In the genomic region with DNA sequence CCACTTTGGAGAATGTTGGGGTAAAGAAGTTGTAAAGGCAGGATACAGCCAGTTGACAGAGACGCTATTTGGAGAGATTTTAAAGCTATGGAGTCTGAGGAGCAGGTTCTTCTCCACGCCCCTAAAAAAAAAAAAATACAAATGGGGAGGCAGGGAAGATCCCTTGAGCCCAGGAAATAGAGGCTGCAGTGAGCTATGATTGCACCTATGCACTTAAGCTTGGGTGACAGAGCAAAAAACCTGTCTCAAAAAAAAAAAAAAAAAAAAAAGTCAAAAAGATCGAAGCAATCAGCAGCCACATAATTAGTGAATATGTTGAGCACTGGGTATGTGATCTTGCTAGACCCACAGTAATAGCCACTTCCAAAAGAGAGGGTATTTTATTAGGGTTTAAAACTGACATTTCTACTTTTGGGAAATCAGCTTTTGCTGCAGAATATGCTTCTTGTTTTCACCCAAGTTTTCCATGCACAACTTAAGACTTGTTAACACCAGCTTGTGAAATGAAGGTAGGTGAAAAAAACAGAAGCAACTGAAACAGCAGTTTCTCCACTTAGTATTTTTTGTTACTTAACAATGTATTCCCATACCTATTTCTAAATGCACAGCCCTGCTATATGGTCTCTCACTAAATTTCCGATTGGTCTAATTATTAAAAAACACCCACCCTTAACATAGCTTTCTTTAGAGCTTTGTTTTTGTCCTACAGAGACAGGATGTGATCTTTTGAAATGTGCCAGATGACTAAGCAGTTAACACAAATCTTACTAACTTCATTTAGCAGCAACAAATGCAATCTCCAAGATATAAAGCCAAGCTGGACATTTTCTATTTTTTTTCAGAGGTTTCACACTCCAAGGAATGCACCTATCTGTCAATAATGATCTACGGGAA, we compare ENCODE assay signal across 1 cellular context.
TF ChIP-seq lines count a peak whose summit lies in the region.

No MANE protein-coding gene starts in this region.

TF ChIP-seq in K562, 482 proteins besides CTCF, POLR2A, EP300 and RAD21 (continued from another document and continues in another):
- TF ChIP-seq, protein P1, sequence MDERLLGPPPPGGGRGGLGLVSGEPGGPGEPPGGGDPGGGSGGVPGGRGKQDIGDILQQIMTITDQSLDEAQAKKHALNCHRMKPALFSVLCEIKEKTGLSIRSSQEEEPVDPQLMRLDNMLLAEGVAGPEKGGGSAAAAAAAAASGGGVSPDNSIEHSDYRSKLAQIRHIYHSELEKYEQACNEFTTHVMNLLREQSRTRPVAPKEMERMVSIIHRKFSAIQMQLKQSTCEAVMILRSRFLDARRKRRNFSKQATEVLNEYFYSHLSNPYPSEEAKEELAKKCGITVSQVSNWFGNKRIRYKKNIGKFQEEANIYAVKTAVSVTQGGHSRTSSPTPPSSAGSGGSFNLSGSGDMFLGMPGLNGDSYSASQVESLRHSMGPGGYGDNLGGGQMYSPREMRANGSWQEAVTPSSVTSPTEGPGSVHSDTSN (CRISPR knock-in tag; IDR thresholded peaks at IDR 0.05; ENCODE audit: low read depth) = no peak
- TF ChIP-seq, protein P1 (tag; conservative IDR thresholded peaks at IDR 0.05; ENCODE audit: low read depth) = peak; percentile 47
- peak; percentile 56 for TF ChIP-seq NFE2L1 (tag; IDR thresholded peaks at IDR 0.05; ENCODE audit: borderline replicate concordance, low read depth)
- TF ChIP-seq SMARCA4 (IDR thresholded peaks at IDR 0.05) = peak; percentile 20; the same call in 1 of the 2 replicates
- TF ChIP-seq HCFC1 (IDR thresholded peaks at IDR 0.05; ENCODE audit: low read depth, low read length) = no peak
- TF ChIP-seq SRF (CRISPR knock-in tag; IDR thresholded peaks at IDR 0.05) = no peak
- TF ChIP-seq, protein P2, sequence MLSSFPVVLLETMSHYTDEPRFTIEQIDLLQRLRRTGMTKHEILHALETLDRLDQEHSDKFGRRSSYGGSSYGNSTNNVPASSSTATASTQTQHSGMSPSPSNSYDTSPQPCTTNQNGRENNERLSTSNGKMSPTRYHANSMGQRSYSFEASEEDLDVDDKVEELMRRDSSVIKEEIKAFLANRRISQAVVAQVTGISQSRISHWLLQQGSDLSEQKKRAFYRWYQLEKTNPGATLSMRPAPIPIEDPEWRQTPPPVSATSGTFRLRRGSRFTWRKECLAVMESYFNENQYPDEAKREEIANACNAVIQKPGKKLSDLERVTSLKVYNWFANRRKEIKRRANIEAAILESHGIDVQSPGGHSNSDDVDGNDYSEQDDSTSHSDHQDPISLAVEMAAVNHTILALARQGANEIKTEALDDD (IDR thresholded peaks at IDR 0.05) = 0 out of 2 replicates have a peak, but pooled peaks have one; percentile 17
- TF ChIP-seq, protein P3, sequence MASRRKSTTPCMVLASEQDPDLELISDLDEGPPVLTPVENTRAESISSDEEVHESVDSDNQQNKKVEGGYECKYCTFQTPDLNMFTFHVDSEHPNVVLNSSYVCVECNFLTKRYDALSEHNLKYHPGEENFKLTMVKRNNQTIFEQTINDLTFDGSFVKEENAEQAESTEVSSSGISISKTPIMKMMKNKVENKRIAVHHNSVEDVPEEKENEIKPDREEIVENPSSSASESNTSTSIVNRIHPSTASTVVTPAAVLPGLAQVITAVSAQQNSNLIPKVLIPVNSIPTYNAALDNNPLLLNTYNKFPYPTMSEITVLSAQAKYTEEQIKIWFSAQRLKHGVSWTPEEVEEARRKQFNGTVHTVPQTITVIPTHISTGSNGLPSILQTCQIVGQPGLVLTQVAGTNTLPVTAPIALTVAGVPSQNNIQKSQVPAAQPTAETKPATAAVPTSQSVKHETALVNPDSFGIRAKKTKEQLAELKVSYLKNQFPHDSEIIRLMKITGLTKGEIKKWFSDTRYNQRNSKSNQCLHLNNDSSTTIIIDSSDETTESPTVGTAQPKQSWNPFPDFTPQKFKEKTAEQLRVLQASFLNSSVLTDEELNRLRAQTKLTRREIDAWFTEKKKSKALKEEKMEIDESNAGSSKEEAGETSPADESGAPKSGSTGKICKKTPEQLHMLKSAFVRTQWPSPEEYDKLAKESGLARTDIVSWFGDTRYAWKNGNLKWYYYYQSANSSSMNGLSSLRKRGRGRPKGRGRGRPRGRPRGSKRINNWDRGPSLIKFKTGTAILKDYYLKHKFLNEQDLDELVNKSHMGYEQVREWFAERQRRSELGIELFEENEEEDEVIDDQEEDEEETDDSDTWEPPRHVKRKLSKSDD (conservative IDR thresholded peaks at IDR 0.05; ENCODE audit: low read length) = no peak
- TF ChIP-seq, protein P4, sequence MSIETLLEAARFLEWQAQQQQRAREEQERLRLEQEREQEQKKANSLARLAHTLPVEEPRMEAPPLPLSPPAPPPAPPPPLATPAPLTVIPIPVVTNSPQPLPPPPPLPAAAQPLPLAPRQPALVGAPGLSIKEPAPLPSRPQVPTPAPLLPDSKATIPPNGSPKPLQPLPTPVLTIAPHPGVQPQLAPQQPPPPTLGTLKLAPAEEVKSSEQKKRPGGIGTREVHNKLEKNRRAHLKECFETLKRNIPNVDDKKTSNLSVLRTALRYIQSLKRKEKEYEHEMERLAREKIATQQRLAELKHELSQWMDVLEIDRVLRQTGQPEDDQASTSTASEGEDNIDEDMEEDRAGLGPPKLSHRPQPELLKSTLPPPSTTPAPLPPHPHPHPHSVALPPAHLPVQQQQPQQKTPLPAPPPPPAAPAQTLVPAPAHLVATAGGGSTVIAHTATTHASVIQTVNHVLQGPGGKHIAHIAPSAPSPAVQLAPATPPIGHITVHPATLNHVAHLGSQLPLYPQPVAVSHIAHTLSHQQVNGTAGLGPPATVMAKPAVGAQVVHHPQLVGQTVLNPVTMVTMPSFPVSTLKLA (conservative IDR thresholded peaks at IDR 0.05) = 0 out of 4 replicates have a peak, but pooled peaks of 1 of the 2 experiments have one; percentile 11
- no peak for TF ChIP-seq ZNF184 (CRISPR knock-in tag; IDR thresholded peaks at IDR 0.05)
- peak; percentile 26; the same call in 1 of the 2 replicates for TF ChIP-seq NCOR1 (IDR thresholded peaks at IDR 0.05)
- peak; percentile 86 for TF ChIP-seq C11orf30 (IDR thresholded peaks at IDR 0.05; ENCODE audit: low read depth)
- TF ChIP-seq ARID2 (IDR thresholded peaks at IDR 0.05) = 0 out of 2 replicates have a peak, but pooled peaks have one; percentile 0
- peak; percentile 14; the same call in 1 of the 2 replicates for TF ChIP-seq CBFA2T3 (IDR thresholded peaks at IDR 0.05)
- peak; percentile 22 for TF ChIP-seq BRD9 (IDR thresholded peaks at IDR 0.05; ENCODE audit: low read depth, partially characterized antibody)
- TF ChIP-seq FOXM1 (IDR thresholded peaks at IDR 0.05; ENCODE audit: low read depth) = peak; percentile 96
- no peak for TF ChIP-seq FOXM1 (CRISPR knock-in tag; IDR thresholded peaks at IDR 0.05; ENCODE audit: low read depth)
- TF ChIP-seq ETV1 (tag; conservative IDR thresholded peaks at IDR 0.05; ENCODE audit: low read depth) = peak; percentile 53; the same call in 1 of the 2 replicates
- peak; percentile 59; the same call in 1 of the 2 replicates for TF ChIP-seq MAFK (IDR thresholded peaks at IDR 0.05; ENCODE audit: low read length)
- 0 out of 2 replicates have a peak, but pooled peaks have one; percentile 60 for TF ChIP-seq BACH1 (tag; IDR thresholded peaks at IDR 0.05)
- TF ChIP-seq, protein P5, sequence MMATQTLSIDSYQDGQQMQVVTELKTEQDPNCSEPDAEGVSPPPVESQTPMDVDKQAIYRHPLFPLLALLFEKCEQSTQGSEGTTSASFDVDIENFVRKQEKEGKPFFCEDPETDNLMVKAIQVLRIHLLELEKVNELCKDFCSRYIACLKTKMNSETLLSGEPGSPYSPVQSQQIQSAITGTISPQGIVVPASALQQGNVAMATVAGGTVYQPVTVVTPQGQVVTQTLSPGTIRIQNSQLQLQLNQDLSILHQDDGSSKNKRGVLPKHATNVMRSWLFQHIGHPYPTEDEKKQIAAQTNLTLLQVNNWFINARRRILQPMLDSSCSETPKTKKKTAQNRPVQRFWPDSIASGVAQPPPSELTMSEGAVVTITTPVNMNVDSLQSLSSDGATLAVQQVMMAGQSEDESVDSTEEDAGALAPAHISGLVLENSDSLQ (IDR thresholded peaks at IDR 0.05) = 0 out of 2 replicates have a peak, but pooled peaks have one; percentile 20
- peak; percentile 65; the same call in 1 of the 2 replicates for TF ChIP-seq DPF2 (IDR thresholded peaks at IDR 0.05)
- TF ChIP-seq, protein P6, sequence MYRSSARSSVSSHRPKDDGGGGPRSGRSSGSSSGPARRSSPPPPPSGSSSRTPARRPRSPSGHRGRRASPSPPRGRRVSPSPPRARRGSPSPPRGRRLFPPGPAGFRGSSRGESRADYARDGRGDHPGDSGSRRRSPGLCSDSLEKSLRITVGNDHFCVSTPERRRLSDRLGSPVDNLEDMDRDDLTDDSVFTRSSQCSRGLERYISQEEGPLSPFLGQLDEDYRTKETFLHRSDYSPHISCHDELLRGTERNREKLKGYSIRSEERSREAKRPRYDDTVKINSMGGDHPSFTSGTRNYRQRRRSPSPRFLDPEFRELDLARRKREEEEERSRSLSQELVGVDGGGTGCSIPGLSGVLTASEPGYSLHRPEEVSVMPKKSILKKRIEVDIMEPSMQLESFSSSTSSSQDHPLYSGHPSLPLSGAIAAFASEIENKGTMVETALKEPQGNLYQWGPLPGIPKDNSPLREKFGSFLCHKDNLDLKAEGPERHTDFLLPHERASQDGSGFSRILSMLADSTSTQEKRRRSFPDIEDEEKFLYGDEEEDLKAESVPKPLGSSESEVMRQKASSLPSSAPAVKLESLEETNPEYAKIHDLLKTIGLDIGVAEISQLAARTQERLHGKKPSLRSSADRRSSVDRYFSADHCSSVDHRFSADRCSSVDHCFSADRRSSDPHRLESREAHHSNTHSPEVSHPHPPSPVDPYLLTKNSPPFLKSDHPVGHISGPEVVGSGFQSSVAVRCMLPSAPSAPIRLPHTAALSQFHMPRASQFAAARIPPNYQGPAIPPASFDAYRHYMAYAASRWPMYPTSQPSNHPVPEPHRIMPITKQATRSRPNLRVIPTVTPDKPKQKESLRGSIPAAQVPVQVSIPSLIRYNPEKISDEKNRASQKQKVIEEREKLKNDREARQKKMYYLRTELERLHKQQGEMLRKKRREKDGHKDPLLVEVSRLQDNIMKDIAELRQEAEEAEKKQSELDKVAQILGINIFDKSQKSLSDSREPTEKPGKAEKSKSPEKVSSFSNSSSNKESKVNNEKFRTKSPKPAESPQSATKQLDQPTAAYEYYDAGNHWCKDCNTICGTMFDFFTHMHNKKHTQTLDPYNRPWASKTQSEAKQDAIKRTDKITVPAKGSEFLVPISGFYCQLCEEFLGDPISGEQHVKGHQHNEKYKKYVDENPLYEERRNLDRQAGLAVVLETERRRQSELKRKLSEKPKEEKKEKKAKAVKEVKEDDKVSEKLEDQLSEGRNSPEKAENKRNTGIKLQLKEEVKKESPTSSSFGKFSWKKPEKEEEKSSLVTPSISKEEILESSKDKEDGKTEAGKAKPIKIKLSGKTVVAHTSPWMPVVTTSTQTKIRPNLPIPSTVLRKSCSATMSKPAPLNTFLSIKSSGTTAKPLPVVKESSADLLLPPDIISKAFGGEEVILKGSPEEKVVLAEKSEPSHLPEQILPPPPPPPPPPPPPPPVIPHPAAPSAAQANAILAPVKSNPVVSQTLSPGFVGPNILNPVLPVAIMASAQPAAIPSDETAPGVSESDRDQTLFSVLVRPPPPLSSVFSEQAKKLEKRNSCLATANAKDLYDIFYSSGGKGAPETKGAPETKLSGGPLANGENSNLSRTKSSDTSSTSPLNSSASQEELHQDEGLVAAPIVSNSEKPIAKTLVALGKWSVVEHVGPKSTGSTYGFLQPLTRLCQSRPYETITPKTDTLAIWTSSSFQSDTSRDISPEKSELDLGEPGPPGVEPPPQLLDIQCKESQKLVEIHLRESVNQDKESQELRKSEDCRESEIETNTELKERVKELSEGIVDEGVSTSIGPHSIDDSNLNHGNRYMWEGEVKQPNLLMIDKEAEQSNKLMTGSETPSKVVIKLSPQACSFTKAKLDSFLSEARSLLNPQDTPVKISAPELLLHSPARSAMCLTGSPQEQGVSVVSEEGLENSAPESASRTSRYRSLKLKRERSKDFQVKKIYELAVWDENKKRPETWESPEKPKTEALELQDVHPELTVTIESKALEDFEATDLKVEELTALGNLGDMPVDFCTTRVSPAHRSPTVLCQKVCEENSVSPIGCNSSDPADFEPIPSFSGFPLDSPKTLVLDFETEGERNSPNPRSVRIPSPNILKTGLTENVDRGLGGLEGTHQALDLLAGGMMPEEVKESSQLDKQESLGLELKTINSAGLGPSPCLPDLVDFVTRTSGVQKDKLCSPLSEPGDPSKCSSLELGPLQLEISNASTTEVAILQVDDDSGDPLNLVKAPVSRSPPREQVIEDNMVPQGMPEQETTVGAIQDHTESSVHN (IDR thresholded peaks at IDR 0.05; ENCODE audit: borderline replicate concordance in 1 of 2, low read depth in 1 of 2) = no peak
- peak; percentile 23; the same call in 1 of the 2 replicates for TF ChIP-seq ARID1B (IDR thresholded peaks at IDR 0.05)
- no peak for TF ChIP-seq ZNF75A (CRISPR knock-in tag; IDR thresholded peaks at IDR 0.05)
- TF ChIP-seq, protein P7, sequence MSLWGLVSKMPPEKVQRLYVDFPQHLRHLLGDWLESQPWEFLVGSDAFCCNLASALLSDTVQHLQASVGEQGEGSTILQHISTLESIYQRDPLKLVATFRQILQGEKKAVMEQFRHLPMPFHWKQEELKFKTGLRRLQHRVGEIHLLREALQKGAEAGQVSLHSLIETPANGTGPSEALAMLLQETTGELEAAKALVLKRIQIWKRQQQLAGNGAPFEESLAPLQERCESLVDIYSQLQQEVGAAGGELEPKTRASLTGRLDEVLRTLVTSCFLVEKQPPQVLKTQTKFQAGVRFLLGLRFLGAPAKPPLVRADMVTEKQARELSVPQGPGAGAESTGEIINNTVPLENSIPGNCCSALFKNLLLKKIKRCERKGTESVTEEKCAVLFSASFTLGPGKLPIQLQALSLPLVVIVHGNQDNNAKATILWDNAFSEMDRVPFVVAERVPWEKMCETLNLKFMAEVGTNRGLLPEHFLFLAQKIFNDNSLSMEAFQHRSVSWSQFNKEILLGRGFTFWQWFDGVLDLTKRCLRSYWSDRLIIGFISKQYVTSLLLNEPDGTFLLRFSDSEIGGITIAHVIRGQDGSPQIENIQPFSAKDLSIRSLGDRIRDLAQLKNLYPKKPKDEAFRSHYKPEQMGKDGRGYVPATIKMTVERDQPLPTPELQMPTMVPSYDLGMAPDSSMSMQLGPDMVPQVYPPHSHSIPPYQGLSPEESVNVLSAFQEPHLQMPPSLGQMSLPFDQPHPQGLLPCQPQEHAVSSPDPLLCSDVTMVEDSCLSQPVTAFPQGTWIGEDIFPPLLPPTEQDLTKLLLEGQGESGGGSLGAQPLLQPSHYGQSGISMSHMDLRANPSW (CRISPR knock-in tag; IDR thresholded peaks at IDR 0.05) = no peak
- peak; percentile 88 for TF ChIP-seq ZNF316 (IDR thresholded peaks at IDR 0.05)
- TF ChIP-seq ZNF384 (IDR thresholded peaks at IDR 0.05; ENCODE audit: low read depth, low read length) = peak; percentile 77; the same call in 1 of the 2 replicates
